9 cellular contexts compared by ENCODE assay signal in the genomic region with DNA sequence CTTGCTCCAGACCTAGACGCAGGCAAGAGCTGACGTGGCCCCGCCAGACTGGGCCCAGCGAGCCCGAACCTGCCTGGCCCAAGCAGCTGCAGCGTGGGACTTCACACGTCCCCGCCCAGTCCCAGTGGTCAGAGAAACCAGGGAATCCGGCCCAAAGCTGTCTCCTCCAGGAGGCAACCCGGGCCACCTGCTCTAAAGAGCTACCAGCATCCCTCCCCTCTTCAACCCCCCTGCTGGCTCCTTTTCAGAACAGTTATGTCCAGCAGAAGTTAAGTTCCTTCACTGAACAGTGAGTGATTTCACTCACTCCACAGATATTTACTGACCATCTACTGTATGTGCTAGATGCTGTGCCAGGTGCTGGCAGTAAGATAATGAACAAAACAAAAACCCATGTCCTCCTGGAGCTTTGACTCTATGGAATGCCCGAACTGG. TPM values are rescaled to one million over a fixed set of nuclear protein-coding genes. Genes with fewer than 3 reads are reported as not detected.
A peak's percentile ranks its signal among the peaks of the same experiment; 100 is the strongest.
DNase-seq lines count a peak whose midpoint lies in the region; ATAC-seq and TF ChIP-seq lines count a peak whose summit lies in the region.
"Had no signal": no experiment of that assay in that cellular context is flagged by ENCODE, and none has a peak within 500 bp of the region (broad histone marks: within the 10 kb centered on the region; RNA-seq: fewer than 3 reads in every experiment).

No MANE protein-coding gene starts in this region.

- no peaks in the 10 kb centered on the region for H3K9me3 Mint-ChIP-seq in GM23338
- H3K9me3 Mint-ChIP-seq in activated T-helper 1 cell treated with anti-CD3 and anti-CD28 coated beads, Interleukin-12 subunit alpha, Interleukin-12 subunit beta, Interleukin-2, Interleukin-4 antibody, amounts not matched to agents 30 ng/mL and 10 ng/mL and 1 ng/mL, durations not matched to agents 14 hours and 24 hours and 36 hours, result no peaks in the 10 kb centered on the region

- peaks cover 77% of the 10 kb centered on the region for H3K27me3 ChIP-seq in GM23338 (ENCODE audit: insufficient read depth)

- peaks cover 73% of the 10 kb centered on the region for H3K27me3 Mint-ChIP-seq in GM23338 (ENCODE audit: insufficient read depth, low read depth, poor library complexity)
- peaks cover 54% of the 10 kb centered on the region for H3K27me3 Mint-ChIP-seq in activated T-helper 1 cell treated with anti-CD3 and anti-CD28 coated beads, Interleukin-12 subunit alpha, Interleukin-12 subunit beta, Interleukin-2, Interleukin-4 antibody, amounts not matched to agents 30 ng/mL and 10 ng/mL and 1 ng/mL, durations not matched to agents 14 hours and 24 hours and 36 hours (ENCODE audit: insufficient read depth)

- peaks cover 2% of the 10 kb centered on the region for H3K9me3 ChIP-seq in iPS-18c (ENCODE audit: control insufficient read depth, insufficient read depth, low read length)

- H4K20me1 ChIP-seq in GM23338 (replicated peaks; ENCODE audit: insufficient read depth), result no peaks in the 10 kb centered on the region

- H3K27ac Mint-ChIP-seq in GM23338, result no peak overlapping the region
- no peak overlapping the region for H3K27ac Mint-ChIP-seq in activated T-helper 1 cell treated with anti-CD3 and anti-CD28 coated beads, Interleukin-12 subunit alpha, Interleukin-12 subunit beta, Interleukin-2, Interleukin-4 antibody, amounts not matched to agents 30 ng/mL and 10 ng/mL and 1 ng/mL, durations not matched to agents 14 hours and 24 hours and 36 hours

- ATAC-seq in GM23338, result peak; percentile 1; the same call in 1 of the 3 replicates
- no peak for ATAC-seq in sciatic nerve
- ATAC-seq in GM19452 (IDR thresholded peaks at IDR 0.05; ENCODE audit: unreplicated experiment), result no peak

- H3K36me3 ChIP-seq in GM23338 (ENCODE audit: insufficient read depth), result no peaks in the 10 kb centered on the region

- H3K4me1 Mint-ChIP-seq in GM23338, result peaks cover 53% of the 10 kb centered on the region
- H3K4me1 Mint-ChIP-seq in activated T-helper 1 cell treated with anti-CD3 and anti-CD28 coated beads, Interleukin-12 subunit alpha, Interleukin-12 subunit beta, Interleukin-2, Interleukin-4 antibody, amounts not matched to agents 30 ng/mL and 10 ng/mL and 1 ng/mL, durations not matched to agents 14 hours and 24 hours and 36 hours (ENCODE audit: low read depth), result peaks cover 19% of the 10 kb centered on the region

- H3K27ac ChIP-seq in GM23338 (ENCODE audit: low read depth), result no peak overlapping the region

- no peaks in the 10 kb centered on the region; the same call in 2 of the 3 replicates for H3K36me3 Mint-ChIP-seq in GM23338 (ENCODE audit: low read depth)
- H3K36me3 Mint-ChIP-seq in activated T-helper 1 cell treated with anti-CD3 and anti-CD28 coated beads, Interleukin-12 subunit alpha, Interleukin-12 subunit beta, Interleukin-2, Interleukin-4 antibody, amounts not matched to agents 30 ng/mL and 10 ng/mL and 1 ng/mL, durations not matched to agents 14 hours and 24 hours and 36 hours (ENCODE audit: low read depth), result peaks cover 2% of the 10 kb centered on the region

- TF ChIP-seq CTCF in GM23338 (conservative IDR thresholded peaks at IDR 0.05; ENCODE audit: low read depth in 2 of 2), result no peak

- H3K4me3 ChIP-seq in GM23338 (peak overlapping the region; percentile 72), iPS-18c (ENCODE audit: insufficient read depth, low read depth, low read length) (0 out of 2 replicates have a peak overlapping the region, but pooled peaks have one; percentile 64)

- H2AFZ ChIP-seq in GM23338, result peak overlapping the region; percentile 94

- no peaks in the 10 kb centered on the region for H3K9me2 ChIP-seq in GM23338 (ENCODE audit: insufficient read depth)

- peak overlapping the region; percentile 95 for H3K4me2 ChIP-seq in GM23338

- DNase-seq in GM23338 (ENCODE audit: low spot score), result peak; percentile 58
- DNase-seq in activated T-helper 1 cell treated with anti-CD3 and anti-CD28 coated beads, Interleukin-12 subunit alpha, Interleukin-12 subunit beta, Interleukin-2, Interleukin-4 antibody, amounts not matched to agents 30 ng/mL and 10 ng/mL and 1 ng/mL, durations not matched to agents 14 hours and 24 hours and 36 hours (ENCODE audit: low spot score), result no peak
- peak; percentile 61 for DNase-seq in sciatic nerve (ENCODE audit: low spot score)
- DNase-seq in SK-N-DZ (ENCODE audit: low spot score), result no peak
- DNase-seq in NCI-H1694 (lab: John Stamatoyannopoulos, UW), result no peak
- no peak for DNase-seq in NCI-H748 treated with DMSO at 0.1 percent for 48 hours (lab: John Stamatoyannopoulos, UW)
- DNase-seq: DND-41 had no signal

- H3K4me1 ChIP-seq in GM23338 (ENCODE audit: insufficient read depth), result peaks cover 48% of the 10 kb centered on the region

- peak overlapping the region; percentile 70 for H3K4me3 Mint-ChIP-seq in GM23338
- peak overlapping the region; percentile 19 for H3K4me3 Mint-ChIP-seq in activated T-helper 1 cell treated with anti-CD3 and anti-CD28 coated beads, Interleukin-12 subunit alpha, Interleukin-12 subunit beta, Interleukin-2, Interleukin-4 antibody, amounts not matched to agents 30 ng/mL and 10 ng/mL and 1 ng/mL, durations not matched to agents 14 hours and 24 hours and 36 hours

- H3K79me2 ChIP-seq in GM23338 (replicated peaks; ENCODE audit: insufficient read depth), result no peaks in the 10 kb centered on the region

- H3F3A ChIP-seq in GM23338 (replicated peaks; ENCODE audit: low read depth), result peaks cover 13% of the 10 kb centered on the region

- intact Hi-C loops in activated T-helper 1 cell treated with anti-CD3 and anti-CD28 coated beads, Interleukin-12 subunit alpha, Interleukin-12 subunit beta, Interleukin-2, Interleukin-4 antibody, amounts not matched to agents 30 ng/mL and 10 ng/mL and 1 ng/mL, durations not matched to agents 14 hours and 24 hours and 36 hours (cut with micrococcal nuclease), result loop anchor here (5.0 kb wide), 2 partner anchors 33 to 42 kb away; no protein-coding TSS in a partner anchor
- intact Hi-C loops in sciatic nerve (cut with DNase I), result loop anchor here (10.0 kb wide), 1 partner anchor 49 kb away; a partner anchor contains a TSS

RNA-seq across cellular contexts. Expression of a gene that starts 2.1 kb away (rescaled TPM):
- 2.1 and 5.1 TPM in 2 replicates for total RNA-seq in GM23338 (2014; rRNA removed; shearing (Covaris generic))
- 3.2 and 5.1 TPM in 2 replicates for polyA plus RNA-seq in GM23338 (2016; fragmentation: Nextera tagmentation; extraction: Ambion mirVana)
- not detected in 2 replicates for total RNA-seq in activated T-helper 1 cell treated with anti-CD3 and anti-CD28 coated beads, Interleukin-12 subunit alpha, Interleukin-12 subunit beta, Interleukin-2, Interleukin-4 antibody, amounts not matched to agents 30 ng/mL and 10 ng/mL and 1 ng/mL, durations not matched to agents 14 hours and 24 hours and 36 hours
- total RNA-seq in sciatic nerve, result 49.0 TPM
- polyA plus RNA-seq in SK-N-DZ (2014; cell fraction: cytosol; rRNA removed), result 3.2 and 3.8 TPM in 2 replicates
- 3.3 and 4.0 TPM in 2 replicates for polyA plus RNA-seq in SK-N-DZ (2014; cell fraction: nucleus; rRNA removed)

RNA-seq across cellular contexts. Expression of a gene that starts 10.1 kb away (rescaled TPM):
- 30.0 and 50.5 TPM in 2 replicates for total RNA-seq in GM23338 (2014; rRNA removed; shearing (Covaris generic))
- polyA plus RNA-seq in GM23338 (2016; fragmentation: Nextera tagmentation; extraction: Ambion mirVana), result 63.9 and 65.4 TPM in 2 replicates
- total RNA-seq in activated T-helper 1 cell treated with anti-CD3 and anti-CD28 coated beads, Interleukin-12 subunit alpha, Interleukin-12 subunit beta, Interleukin-2, Interleukin-4 antibody, amounts not matched to agents 30 ng/mL and 10 ng/mL and 1 ng/mL, durations not matched to agents 14 hours and 24 hours and 36 hours, result 45.7 and 47.7 TPM in 2 replicates
- 20.8 TPM for total RNA-seq in sciatic nerve
- polyA plus RNA-seq in SK-N-DZ (2014; cell fraction: cytosol; rRNA removed), result 37.2 and 42.8 TPM in 2 replicates
- polyA plus RNA-seq in SK-N-DZ (2014; cell fraction: nucleus; rRNA removed), result 18.7 and 19.9 TPM in 2 replicates

RNA-seq across cellular contexts. Expression of a gene that starts 14.8 kb away (rescaled TPM):
- total RNA-seq in GM23338 (2014; rRNA removed; shearing (Covaris generic)), result 13.6 and 19.2 TPM in 2 replicates
- 71.4 and 76.5 TPM in 2 replicates for polyA plus RNA-seq in GM23338 (2016; fragmentation: Nextera tagmentation; extraction: Ambion mirVana)
- 43.7 and 45.1 TPM in 2 replicates for total RNA-seq in activated T-helper 1 cell treated with anti-CD3 and anti-CD28 coated beads, Interleukin-12 subunit alpha, Interleukin-12 subunit beta, Interleukin-2, Interleukin-4 antibody, amounts not matched to agents 30 ng/mL and 10 ng/mL and 1 ng/mL, durations not matched to agents 14 hours and 24 hours and 36 hours
- total RNA-seq in sciatic nerve, result 75.3 TPM
- polyA plus RNA-seq in SK-N-DZ (2014; cell fraction: cytosol; rRNA removed), result 102 and 118 TPM in 2 replicates
- polyA plus RNA-seq in SK-N-DZ (2014; cell fraction: nucleus; rRNA removed), result 110 and 199 TPM in 2 replicates

RNA-seq across cellular contexts. Expression of a gene that starts 46.9 kb away (rescaled TPM):
- total RNA-seq in GM23338 (2014; rRNA removed; shearing (Covaris generic)), result 13.6 and 14.5 TPM in 2 replicates
- polyA plus RNA-seq in GM23338 (2016; fragmentation: Nextera tagmentation; extraction: Ambion mirVana), result 10.3 and 13.5 TPM in 2 replicates
- 2.8 and 3.0 TPM in 2 replicates for total RNA-seq in activated T-helper 1 cell treated with anti-CD3 and anti-CD28 coated beads, Interleukin-12 subunit alpha, Interleukin-12 subunit beta, Interleukin-2, Interleukin-4 antibody, amounts not matched to agents 30 ng/mL and 10 ng/mL and 1 ng/mL, durations not matched to agents 14 hours and 24 hours and 36 hours
- total RNA-seq in sciatic nerve, result 2.4 TPM
- 13.3 and 15.9 TPM in 2 replicates for polyA plus RNA-seq in SK-N-DZ (2014; cell fraction: cytosol; rRNA removed)
- polyA plus RNA-seq in SK-N-DZ (2014; cell fraction: nucleus; rRNA removed), result 10.2 and 10.5 TPM in 2 replicates

RNA-seq across cellular contexts. Expression of a gene that starts 47.6 kb away (rescaled TPM):
- total RNA-seq in GM23338 (2014; rRNA removed; shearing (Covaris generic)), result 101 and 106 TPM in 2 replicates
- polyA plus RNA-seq in GM23338 (2016; fragmentation: Nextera tagmentation; extraction: Ambion mirVana), result 579 and 628 TPM in 2 replicates
- total RNA-seq in activated T-helper 1 cell treated with anti-CD3 and anti-CD28 coated beads, Interleukin-12 subunit alpha, Interleukin-12 subunit beta, Interleukin-2, Interleukin-4 antibody, amounts not matched to agents 30 ng/mL and 10 ng/mL and 1 ng/mL, durations not matched to agents 14 hours and 24 hours and 36 hours, result 230 and 238 TPM in 2 replicates
- 162 TPM for total RNA-seq in sciatic nerve
- polyA plus RNA-seq in SK-N-DZ (2014; cell fraction: cytosol; rRNA removed), result 134 and 157 TPM in 2 replicates
- 147 and 176 TPM in 2 replicates for polyA plus RNA-seq in SK-N-DZ (2014; cell fraction: nucleus; rRNA removed)

Comparison
In these comparisons a context has a peak if more than half of its experiments do, and no peak if none do; other contexts are left out.
1. DNase-seq: peak in GM23338 (single experiment) and sciatic nerve (single experiment); none in activated T-helper 1 cell treated with anti-CD3 and anti-CD28 coated beads, Interleukin-12 subunit alpha, Interleukin-12 subunit beta, Interleukin-2, Interleukin-4 antibody, amounts not matched to agents 30 ng/mL and 10 ng/mL and 1 ng/mL, durations not matched to agents 14 hours and 24 hours and 36 hours (single experiment), SK-N-DZ (single experiment), NCI-H1694 (single experiment) and NCI-H748 treated with DMSO at 0.1 percent for 48 hours (single experiment).